ENCODE assay signal across 25 cellular contexts in the genomic region with DNA sequence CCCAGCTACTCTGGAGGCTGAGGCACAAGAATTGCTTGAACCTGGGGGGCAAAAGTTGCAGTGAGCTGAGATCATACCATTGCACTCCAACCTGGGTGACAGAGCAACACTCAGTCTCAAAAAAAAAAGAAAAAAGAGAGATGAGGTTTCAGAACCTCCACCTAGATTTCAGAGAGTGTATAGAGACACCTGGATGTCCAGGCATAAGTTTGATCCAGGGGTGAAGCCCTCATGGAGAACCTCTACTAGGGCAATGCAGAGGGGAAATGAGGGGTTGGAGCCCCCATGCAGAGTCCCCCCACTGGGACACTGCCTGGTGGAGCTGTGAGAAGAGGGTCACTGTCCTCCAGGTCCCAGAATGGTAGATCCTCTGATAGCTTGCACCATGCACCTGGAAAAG.
"Had no signal": no experiment of that assay in that cellular context is flagged by ENCODE, and none has a peak within 500 bp of the region (broad histone marks: within the 10 kb centered on the region; RNA-seq: fewer than 3 reads in every experiment).

No MANE protein-coding gene starts in this region.

- ATAC-seq: effector memory CD8-positive, alpha-beta T cell; esophagus mucosa; gastrocnemius medialis; heart right ventricle; left cardiac atrium; left lung; left ventricle myocardium superior; lower lobe of right lung; mucosa of descending colon had no signal

- H3K4me3 Mint-ChIP-seq: dendritic cell treated with granulocyte-macrophage colony-stimulating factor and Interleukin-4, amounts not matched to agents 40 ng/mL and 50 ng/mL, for 4 days; effector memory CD8-positive, alpha-beta T cell; endodermal cell; mesothelial cell of epicardium had no signal

- H3K36me3 ChIP-seq: colonic mucosa, esophagus squamous epithelium, gastrocnemius medialis, heart right ventricle, left lung, lower lobe of right lung had no signal

- H3K27ac ChIP-seq: colonic mucosa, epithelial cell of prostate, esophagus squamous epithelium, gastrocnemius medialis, heart right ventricle, left lung, lower lobe of right lung had no signal

- H3K4me1 Mint-ChIP-seq: endodermal cell, mesothelial cell of epicardium had no signal

- DNase-seq: colonic mucosa; cortex of kidney; effector CD8-positive, alpha-beta T cell; effector memory CD8-positive, alpha-beta T cell; endodermal cell; erythroblast; esophagus squamous epithelium; foreskin fibroblast; foreskin melanocyte; gastrocnemius medialis; glutamatergic neuron; head of caudate nucleus; heart right ventricle; hippocampal formation; left cardiac atrium; left lung; left ventricle myocardium superior; lower lobe of right lung; mesenchymal stem cell; mucosa of descending colon; naive B cell had no signal

- H3K9me3 ChIP-seq: colonic mucosa, gastrocnemius medialis, left lung, lower lobe of right lung, mucosa of descending colon had no signal

- H3K4me1 ChIP-seq: colonic mucosa, esophagus squamous epithelium, gastrocnemius medialis, heart right ventricle, left lung, lower lobe of right lung had no signal

- H3K27me3 Mint-ChIP-seq: dendritic cell treated with granulocyte-macrophage colony-stimulating factor and Interleukin-4, amounts not matched to agents 40 ng/mL and 50 ng/mL, for 4 days; effector memory CD8-positive, alpha-beta T cell; naive B cell had no signal

- H3K9me3 Mint-ChIP-seq: effector memory CD8-positive, alpha-beta T cell had no signal

- H3K27ac Mint-ChIP-seq: dendritic cell treated with granulocyte-macrophage colony-stimulating factor and Interleukin-4, amounts not matched to agents 40 ng/mL and 50 ng/mL, for 4 days; effector memory CD8-positive, alpha-beta T cell; endodermal cell; mesothelial cell of epicardium; naive B cell had no signal

- H3K4me3 ChIP-seq: colonic mucosa, esophagus squamous epithelium, gastrocnemius medialis, heart right ventricle, left lung, lower lobe of right lung, mucosa of descending colon had no signal
